ENCODE assay signal across 1 cellular context in genomic region chr11:10454902-10455631, GRCh38.
A peak's percentile ranks its signal among the peaks of the same experiment; 100 is the strongest.
TF ChIP-seq lines count a peak whose summit lies in the region.

Gene AMPD3 (plus strand): TSS chr11:10455264. CDS start chr11:10461520, 6,256 bp downstream.

TF ChIP-seq in GM12878, 131 proteins besides CTCF, POLR2A, EP300 and RAD21 (continued from another document and continues in another):
- no peak for TF ChIP-seq CEBPZ (IDR thresholded peaks at IDR 0.05; ENCODE audit: low read depth, low read length)
- TF ChIP-seq SMARCA5 (IDR thresholded peaks at IDR 0.05), result no peak
- peak; percentile 77 for TF ChIP-seq NR2F1 (conservative IDR thresholded peaks at IDR 0.05)
- TF ChIP-seq NFIC (IDR thresholded peaks at IDR 0.05; ENCODE audit: low read depth, low read length), result no peak; the same call in 1 of the 2 replicates
- TF ChIP-seq SIX5 (IDR thresholded peaks at IDR 0.05; ENCODE audit: low read depth, low read length, severe bottlenecking), result no peak
- TF ChIP-seq TBL1XR1 (IDR thresholded peaks at IDR 0.05; ENCODE audit: low read depth, low read length), result peak; percentile 64; the same call in 1 of the 2 replicates
- peak; percentile 37; the same call in 1 of the 2 replicates for TF ChIP-seq GATAD2B (conservative IDR thresholded peaks at IDR 0.05; ENCODE audit: low read depth)
- no peak for TF ChIP-seq ZBTB33 (IDR thresholded peaks at IDR 0.05)
- TF ChIP-seq ZNF24 (IDR thresholded peaks at IDR 0.05), result no peak
- TF ChIP-seq ZNF217 (IDR thresholded peaks at IDR 0.05), result no peak
- peak; percentile 97 for TF ChIP-seq RUNX3 (IDR thresholded peaks at IDR 0.05; ENCODE audit: low read length)
- peak; percentile 45; the same call in 1 of the 2 replicates for TF ChIP-seq POLR2AphosphoS5 (IDR thresholded peaks at IDR 0.05; ENCODE audit: low read length)
- no peak for TF ChIP-seq SREBF2 (IDR thresholded peaks at IDR 0.05; ENCODE audit: low read length)
- TF ChIP-seq ZBTB40 (IDR thresholded peaks at IDR 0.05; ENCODE audit: borderline replicate concordance), result no peak
- TF ChIP-seq RBBP5 (conservative IDR thresholded peaks at IDR 0.05), result no peak
- TF ChIP-seq RAD51 (IDR thresholded peaks at IDR 0.05), result no peak
- no peak for TF ChIP-seq MYB (IDR thresholded peaks at IDR 0.05; ENCODE audit: borderline replicate concordance, low read depth, low read length)
- no peak for TF ChIP-seq NFXL1 (IDR thresholded peaks at IDR 0.05; ENCODE audit: borderline replicate concordance)
- TF ChIP-seq SIN3A (IDR thresholded peaks at IDR 0.05; ENCODE audit: low read depth, low read length), result 0 out of 2 replicates have a peak, but pooled peaks have one; percentile 15
- TF ChIP-seq ZSCAN29 (IDR thresholded peaks at IDR 0.05), result no peak
- TF ChIP-seq E4F1 (IDR thresholded peaks at IDR 0.05; ENCODE audit: borderline replicate concordance, partially characterized antibody), result no peak
- no peak for TF ChIP-seq CBX3 (IDR thresholded peaks at IDR 0.05; ENCODE audit: borderline replicate concordance, low read depth)
- TF ChIP-seq JUNB (IDR thresholded peaks at IDR 0.05), result peak; percentile 79
- TF ChIP-seq BCL11A (IDR thresholded peaks at IDR 0.05; ENCODE audit: low read depth, low read length), result peak; percentile 57
- no peak for TF ChIP-seq WRNIP1 (IDR thresholded peaks at IDR 0.05; ENCODE audit: borderline replicate concordance, low read depth, low read length)
- TF ChIP-seq NR2C1 (IDR thresholded peaks at IDR 0.05), result no peak
- TF ChIP-seq ZNF384 (IDR thresholded peaks at IDR 0.05; ENCODE audit: borderline replicate concordance, low read depth, low read length), result no peak
- TF ChIP-seq MLLT1 (IDR thresholded peaks at IDR 0.05), result 0 out of 2 replicates have a peak, but pooled peaks have one; percentile 47
- no peak for TF ChIP-seq ZNF687 (IDR thresholded peaks at IDR 0.05)
- no peak for TF ChIP-seq TARDBP (IDR thresholded peaks at IDR 0.05; ENCODE audit: borderline replicate concordance)
- no peak for TF ChIP-seq IRF3 (IDR thresholded peaks at IDR 0.05)
- TF ChIP-seq SMAD1 (IDR thresholded peaks at IDR 0.05; ENCODE audit: low read depth, partially characterized antibody), result no peak
- TF ChIP-seq NR2C2 (IDR thresholded peaks at IDR 0.05; ENCODE audit: borderline replicate concordance, control insufficient read depth, insufficient read length, low read depth), result no peak
- TF ChIP-seq SREBF1 (IDR thresholded peaks at IDR 0.05; ENCODE audit: low read length), result no peak
- no peak for TF ChIP-seq MTA3 (IDR thresholded peaks at IDR 0.05; ENCODE audit: borderline replicate concordance, low read length)
- TF ChIP-seq FOXM1 (IDR thresholded peaks at IDR 0.05; ENCODE audit: low read depth, low read length), result peak; percentile 61
- no peak for TF ChIP-seq ELK1 (IDR thresholded peaks at IDR 0.05; ENCODE audit: low read depth, low read length)
- 0 out of 2 replicates have a peak, but pooled peaks have one; percentile 14 for TF ChIP-seq MAX (IDR thresholded peaks at IDR 0.05; ENCODE audit: low read depth, low read length)
- TF ChIP-seq CREM (IDR thresholded peaks at IDR 0.05; ENCODE audit: low read depth), result peak; percentile 57; the same call in 1 of the 2 replicates
- TF ChIP-seq YBX1 (IDR thresholded peaks at IDR 0.05), result no peak
- TF ChIP-seq NRF1 (conservative IDR thresholded peaks at IDR 0.05; ENCODE audit: low read depth, low read length), result no peak
- no peak for TF ChIP-seq RCOR1 (conservative IDR thresholded peaks at IDR 0.05; ENCODE audit: low read depth, low read length)
